8 cellular contexts compared by ENCODE assay signal in genomic region chr12:57896437-57897201, GRCh38. TPM values are rescaled to one million over a fixed set of nuclear protein-coding genes. Genes with fewer than 3 reads are reported as not detected.
DNase-seq lines count a peak whose midpoint lies in the region; ATAC-seq, FAIRE-seq and TF ChIP-seq lines count a peak whose summit lies in the region.

No MANE protein-coding gene starts in this region.

- H3K36me3 ChIP-seq in RWPE2 (ENCODE audit: low read depth) = no peaks in the 10 kb centered on the region
- no peaks in the 10 kb centered on the region for H3K36me3 ChIP-seq in small intestine (ENCODE audit: control insufficient read depth in 2 of 2, insufficient read depth in 2 of 2, low read length in 2 of 2)

- peaks cover 39% of the 10 kb centered on the region for H3K4me1 ChIP-seq in RWPE2 (ENCODE audit: insufficient read depth, poor library complexity, severe bottlenecking)
- H3K4me1 ChIP-seq in small intestine (ENCODE audit: control insufficient read depth in 2 of 2, insufficient read depth in 1 of 2, low read depth in 1 of 2, low read length in 1 of 2) = peaks cover 0 to 15% of the 10 kb centered on the region in 2 donors

- H3K9me3 ChIP-seq in AG04450 (ENCODE audit: control insufficient read depth, insufficient read depth, low read length) (no peaks in the 10 kb centered on the region), RWPE2 (ENCODE audit: severe bottlenecking) (no peaks in the 10 kb centered on the region), small intestine (ENCODE audit: control insufficient read depth, low read depth) (no peaks in the 10 kb centered on the region)

- H3K27ac ChIP-seq in AG04450 (ENCODE audit: low read depth, low read length) = peak overlapping the region; percentile 93
- H3K27ac ChIP-seq in RWPE2 (ENCODE audit: poor library complexity, severe bottlenecking) = no peak overlapping the region
- H3K27ac ChIP-seq in coronary artery = peak overlapping the region; percentile 89 to 96
- peak overlapping the region; percentile 98 for H3K27ac ChIP-seq in layer of hippocampus (ENCODE audit: low read depth, low read length)
- peak overlapping the region; percentile 1 to 89 for H3K27ac ChIP-seq in small intestine (ENCODE audit: low read depth in 1 of 2, low read length in 1 of 2)

- ATAC-seq in RWPE2 (ENCODE audit: low read depth) (0 out of 3 replicates have a peak, but pooled peaks have one; percentile 24), HG02884 (IDR thresholded peaks at IDR 0.05; ENCODE audit: unreplicated experiment) (no peak), GM18511 (IDR thresholded peaks at IDR 0.05; ENCODE audit: unreplicated experiment) (no peak)

- peak overlapping the region; percentile 45 for H3K4me3 ChIP-seq in AG04450 (ENCODE audit: low read depth, low read length)
- peak overlapping the region; percentile 31 for H3K4me3 ChIP-seq in RWPE2 (ENCODE audit: severe bottlenecking)
- peak overlapping the region; percentile 82 for H3K4me3 ChIP-seq in coronary artery
- H3K4me3 ChIP-seq in small intestine (ENCODE audit: low read depth in 1 of 2, low read length in 2 of 2) = peak overlapping the region; percentile 53 to 64

- DNase-seq in AG04450 (ENCODE audit: low read depth, low spot score) (peak; percentile 37), GOT3 (lab: John Stamatoyannopoulos, UW) (peak; percentile 92), RWPE2 (ENCODE audit: low spot score) (no peak), coronary artery (ENCODE audit: low spot score) (peak; percentile 89), small intestine (peak; percentile 47)

- POLR2A ChIA-PET in AG04450 (lab: Yijun Ruan, JAX) = interaction anchor here (0.8 to 7.6 kb wide), 11 partner anchors 8 to 91 kb away, joined by 3 to 114 read pairs (median 4); partner anchors contain the start of gene CTDSP2

- 1 to 11% (median 3%) methylated on average over 41 to 54 of the region's 54 CpGs for WGBS in small intestine, 3 donors

- CTCF ChIA-PET in AG04450 (lab: Charles Lee) = interaction anchor here (0.6 to 3.8 kb wide), 17 partner anchors 8 to 170 kb away, joined by 3 to 33 read pairs (median 4); partner anchors contain the start of genes AVIL and TSFM

- peak; percentile 36 for TF ChIP-seq CTCF in AG04450 (IDR thresholded peaks at IDR 0.05; ENCODE audit: low read depth, low read length)
- peak; percentile 51 for TF ChIP-seq CTCF in RWPE2 (IDR thresholded peaks at IDR 0.05; ENCODE audit: poor library complexity, severe bottlenecking)
- peak; percentile 25 for TF ChIP-seq CTCF in coronary artery (IDR thresholded peaks at IDR 0.05)

- no peak for FAIRE-seq in small intestine (lab: Jason Lieb, UNC)

- H3K27me3 ChIP-seq in AG04450 (ENCODE audit: control insufficient read depth, insufficient read depth, low read length) (no peaks in the 10 kb centered on the region), RWPE2 (ENCODE audit: insufficient read depth, poor library complexity, severe bottlenecking) (no peaks in the 10 kb centered on the region), layer of hippocampus (ENCODE audit: control insufficient read depth, insufficient read depth, low read length) (no peaks in the 10 kb centered on the region), small intestine (ENCODE audit: control insufficient read depth in 2 of 2, insufficient read depth in 2 of 2, low read length in 2 of 2) (no peaks in the 10 kb centered on the region)

RNA-seq across cellular contexts. Expression of gene ATP23, which starts 44.7 kb away (rescaled TPM):
- polyA plus RNA-seq in AG04450 (2011; rRNA removed) (8.8 and 13.1 TPM in 2 replicates), small intestine (10 to 100 TPM in 2 of 3 donors, 1 to 10 TPM in 1; 5.4 to 15.4 (median 10.2) TPM)
- 7.6 and 8.1 TPM in 2 replicates for polyA minus RNA-seq in AG04450 (2011; rRNA and poly(A)+ RNA removed)

RNA-seq across cellular contexts. Expression of gene CTDSP2, which starts 50.1 kb away (rescaled TPM):
- polyA plus RNA-seq in AG04450 (2011; rRNA removed) = 292 and 305 TPM in 2 replicates
- 367 and 414 TPM in 2 replicates for polyA minus RNA-seq in AG04450 (2011; rRNA and poly(A)+ RNA removed)
- polyA plus RNA-seq in small intestine = 10 to 100 TPM; 35.1 to 58.1 (median 45.4) TPM

Comparison
In these comparisons a context has a peak if more than half of its experiments do, and no peak if none do; other contexts are left out.
1. H3K4me3 ChIP-seq: peak in every context shown above with its lines; median percentile 82 in coronary artery; 58 in small intestine; 45 in AG04450; 31 in RWPE2.